In genomic region chr15:52018693-52019393, GRCh38 we compare ENCODE assay signal across 8 cellular contexts. TPM values are rescaled to one million over a fixed set of nuclear protein-coding genes. Genes with fewer than 3 reads are reported as not detected.
DNase-seq lines count a peak whose midpoint lies in the region; ATAC-seq and TF ChIP-seq lines count a peak whose summit lies in the region.

Gene MAPK6, plus strand, starts transcription at chr15:52019219. Its CDS starts 27,242 bp downstream, at chr15:52046461.

- peaks cover 40% of the 10 kb centered on the region for H3K4me1 Mint-ChIP-seq in activated T-cell treated with anti-CD3 and anti-CD28 coated beads, Interleukin-2, amount 50 U/mL, for 4 hours (ENCODE audit: low read depth)

- no peak for TF ChIP-seq RAD21 in IMR-90 (IDR thresholded peaks at IDR 0.05; ENCODE audit: low read length)

- H4K8ac ChIP-seq in IMR-90 (ENCODE audit: low read depth in 2 of 2, low read length in 2 of 2), result peak within 1 kb of the TSS; percentile 81 to 97

- H3K79me2 ChIP-seq in PC-9 (ENCODE audit: low read depth), result peaks cover 42% of the 10 kb centered on the region

- peak within 1 kb of the TSS; percentile 100 for H3K4ac ChIP-seq in IMR-90 (ENCODE audit: low read depth, low read length)

- H3K9me3 ChIP-seq in IMR-90 (ENCODE audit: control insufficient read depth, insufficient read depth, low read length) (no peaks in the 10 kb centered on the region), PC-9 (ENCODE audit: insufficient read depth, low read depth) (no peaks in the 10 kb centered on the region)

- H3K14ac ChIP-seq in IMR-90 (replicated peaks; ENCODE audit: low read depth, low read length), result peak within 1 kb of the TSS; percentile 100

- peaks cover 10% of the 10 kb centered on the region for H3K9me1 ChIP-seq in IMR-90 (ENCODE audit: insufficient read depth, low read length)

- peak within 1 kb of the TSS; percentile 82; the same call in 2 of the 3 replicates for H2BK15ac ChIP-seq in IMR-90 (ENCODE audit: low read depth, low read length)

- no peaks in the 10 kb centered on the region for H3K27me3 Mint-ChIP-seq in activated T-cell treated with anti-CD3 and anti-CD28 coated beads, Interleukin-2, amount 50 U/mL, for 4 hours (ENCODE audit: low read depth)

- H3K9ac ChIP-seq in IMR-90 (ENCODE audit: low read depth, low read length), result peak within 1 kb of the TSS; percentile 93

- H2BK20ac ChIP-seq in IMR-90 (ENCODE audit: low read depth, low read length), result peak within 1 kb of the TSS; percentile 88

- peak within 1 kb of the TSS; percentile 97 for H3K27ac ChIP-seq in IMR-90 (ENCODE audit: insufficient read depth, low read length)
- peak within 1 kb of the TSS; percentile 83 for H3K27ac ChIP-seq in PC-9

- in situ Hi-C loops in IMR-90 (cut with MboI; ENCODE audit: low sequenced_read_pairs), result loop anchor here (25.0 kb wide), 1 partner anchor 643 kb away; no protein-coding TSS in a partner anchor

- POLR2A ChIA-PET in IMR-90 (lab: Charles Lee; ENCODE audit: unreplicated experiment) (no interaction called here), PC-9 (lab: Charles Lee; ENCODE audit: unreplicated experiment) (interaction anchor here (0.7 kb wide), 1 partner anchor 84 kb away, joined by 4 read pairs; no protein-coding TSS in a partner anchor)

- H3K4me2 ChIP-seq in IMR-90 (ENCODE audit: low read depth, low read length), result peak within 1 kb of the TSS; percentile 90
- H3K4me2 ChIP-seq in PC-9, result peak within 1 kb of the TSS; percentile 92

- peak within 1 kb of the TSS; percentile 96 for H3K18ac ChIP-seq in IMR-90 (ENCODE audit: low read depth, low read length)

- H4K20me1 ChIP-seq in IMR-90 (ENCODE audit: insufficient read depth, low read length) (peaks cover 10% of the 10 kb centered on the region), PC-9 (ENCODE audit: insufficient read depth) (peaks cover 3% of the 10 kb centered on the region; the same call in 1 of the 2 replicates)

- peaks cover 11% of the 10 kb centered on the region for H3K4me1 ChIP-seq in IMR-90 (ENCODE audit: control insufficient read depth, insufficient read depth, low read length)
- H3K4me1 ChIP-seq in PC-9 (replicated peaks; ENCODE audit: insufficient read depth), result peaks cover 16% of the 10 kb centered on the region

- BruUV-seq in IMR-90 (replicated peaks; lab: Mats Ljungman, UMichigan), result no TSS peak
- no TSS peak for BruUV-seq in PC-9 (replicated peaks; lab: Mats Ljungman, UMichigan)

- peak within 1 kb of the TSS; percentile 86 for H4K5ac ChIP-seq in IMR-90 (ENCODE audit: low read depth, low read length)

- DNase-seq in DMS153 (lab: John Stamatoyannopoulos, UW), result peak; percentile 43
- DNase-seq in IMR-90, result peak; percentile 93
- peak; percentile 67 to 90 for DNase-seq in PC-9
- peak; percentile 96 for DNase-seq in activated T-cell treated with anti-CD3 and anti-CD28 coated beads, Interleukin-2, amount 50 U/mL, for 4 hours
- peak; percentile 95 for DNase-seq in myocyte (ENCODE audit: low read depth)
- DNase-seq in stimulated activated CD8-positive, alpha-beta memory T cell treated with anti-CD3 and anti-CD28 coated beads, Interleukin-7, amount 100 ng/mL, for 4 hours (ENCODE audit: low read depth in 2 of 2), result peak; percentile 85 to 94

- peak within 1 kb of the TSS; percentile 98 for H2AK9ac ChIP-seq in IMR-90 (replicated peaks; ENCODE audit: low read depth, low read length, poor library complexity)

- intact Hi-C loops in IMR-90 (cut with micrococcal nuclease) (loop anchor here (2.0 to 5.0 kb wide), 3 partner anchors 33 to 480 kb away; partner anchors contain the start of gene LEO1), PC-9 (cut with micrococcal nuclease; ENCODE audit: unreplicated experiment) (no loop called here)

- dilution Hi-C loops in IMR-90 (cut with HindIII; ENCODE audit: low sequenced_read_pairs, unreplicated experiment), result no loop called here

- peak within 1 kb of the TSS; percentile 99 for H3K4me3 Mint-ChIP-seq in activated T-cell treated with anti-CD3 and anti-CD28 coated beads, Interleukin-2, amount 50 U/mL, for 4 hours

- peak; percentile 77 for ATAC-seq in GM21528 (IDR thresholded peaks at IDR 0.05; ENCODE audit: low FRiP score, unreplicated experiment)
- peak; percentile 89 for ATAC-seq in IMR-90 (ENCODE audit: low read depth)
- peak; percentile 83 to 84 for ATAC-seq in activated T-cell treated with anti-CD3 and anti-CD28 coated beads, Interleukin-2, amount 50 U/mL, for 4 hours
- peak; percentile 94 for ATAC-seq in esophagus mucosa

- TF ChIP-seq CTCF in IMR-90 (conservative IDR thresholded peaks at IDR 0.05; ENCODE audit: low read depth, low read length), result no peak
- no peak for TF ChIP-seq CTCF in PC-9 (conservative IDR thresholded peaks at IDR 0.05)

- H3F3A ChIP-seq in PC-9 (ENCODE audit: insufficient read depth, low read depth), result peaks cover 13% of the 10 kb centered on the region; the same call in 1 of the 2 replicates

- H2AFZ ChIP-seq in IMR-90 (replicated peaks; ENCODE audit: low read length, poor library complexity), result peak within 1 kb of the TSS; percentile 95
- H2AFZ ChIP-seq in PC-9, result peak within 1 kb of the TSS; percentile 87

- CTCF ChIA-PET in IMR-90 (lab: Yijun Ruan, JAX), result no interaction called here
- CTCF ChIA-PET in PC-9 (lab: Charles Lee), result no interaction called here

- H3K4me3 ChIP-seq in IMR-90 (ENCODE audit: insufficient read depth, low read depth, low read length), result peak within 1 kb of the TSS; percentile 90
- H3K4me3 ChIP-seq in PC-9, result peak within 1 kb of the TSS; percentile 99

- peak within 1 kb of the TSS; percentile 94 for H2AK5ac ChIP-seq in IMR-90 (ENCODE audit: low read depth, low read length)

- no peaks in the 10 kb centered on the region for H3K9me2 ChIP-seq in PC-9 (ENCODE audit: insufficient read depth)

- peak within 1 kb of the TSS; percentile 100 for H3K23ac ChIP-seq in IMR-90 (ENCODE audit: low read depth, low read length)

- peak; percentile 97 for TF ChIP-seq POLR2A in IMR-90 (IDR thresholded peaks at IDR 0.05; ENCODE audit: low read depth, low read length)

- H3K36me3 ChIP-seq in IMR-90 (ENCODE audit: control insufficient read depth, insufficient read depth, low read length) (no peaks in the 10 kb centered on the region), PC-9 (ENCODE audit: low read depth) (no peaks in the 10 kb centered on the region)

- H3K56ac ChIP-seq in IMR-90 (ENCODE audit: extremely low read depth, insufficient read depth, low read length), result peak within 1 kb of the TSS; percentile 99

- peak within 1 kb of the TSS; percentile 100 for H2BK5ac ChIP-seq in IMR-90 (ENCODE audit: low read depth, low read length, poor library complexity, severe bottlenecking)

- 21% methylated on average over 12 of the region's 59 CpGs; no CpG with 5 or more reads in 1 of the 2 experiments for WGBS in IMR-90 (ENCODE audit: extremely low coverage in 2 of 2, insufficient read length in 1 of 2), 2 experiments

- H2BK120ac ChIP-seq in IMR-90 (ENCODE audit: low read depth, low read length), result peak within 1 kb of the TSS; percentile 96

- H4K91ac ChIP-seq in IMR-90 (ENCODE audit: insufficient read depth, low read depth, low read length), result peak within 1 kb of the TSS; percentile 97

- peaks cover 0 to 20% of the 10 kb centered on the region in 2 experiments; a peak in 2 of 4 replicates for H3K79me1 ChIP-seq in IMR-90 (ENCODE audit: low read depth in 1 of 2, low read length in 2 of 2)

- peaks cover 6% of the 10 kb centered on the region for H3K36me3 Mint-ChIP-seq in activated T-cell treated with anti-CD3 and anti-CD28 coated beads, Interleukin-2, amount 50 U/mL, for 4 hours (ENCODE audit: insufficient read depth)

- H3K27me3 ChIP-seq in IMR-90 (ENCODE audit: control insufficient read depth, insufficient read depth, low read length) (no peaks in the 10 kb centered on the region), PC-9 (ENCODE audit: insufficient read depth, low read depth) (no peaks in the 10 kb centered on the region)

- no peaks in the 10 kb centered on the region for H3K9me3 Mint-ChIP-seq in activated T-cell treated with anti-CD3 and anti-CD28 coated beads, Interleukin-2, amount 50 U/mL, for 4 hours

TF ChIP-seq in IMR-90, 13 proteins besides CTCF, POLR2A, EP300 and RAD21 (continues in another document):
- no peak for TF ChIP-seq ELK1 (IDR thresholded peaks at IDR 0.05; ENCODE audit: borderline replicate concordance, low read depth, low read length)
- no peak for TF ChIP-seq RCOR1 (IDR thresholded peaks at IDR 0.05; ENCODE audit: insufficient replicate concordance, low read length)
- peak; percentile 78 for TF ChIP-seq USF2 (IDR thresholded peaks at IDR 0.05; ENCODE audit: low read depth, low read length)
- TF ChIP-seq CHD1 (IDR thresholded peaks at IDR 0.05; ENCODE audit: low read depth, low read length), result no peak; the same call in 1 of the 2 replicates
- no peak; the same call in 1 of the 2 replicates for TF ChIP-seq NFE2L2 (IDR thresholded peaks at IDR 0.05; ENCODE audit: low read depth, low read length)
- no peak for TF ChIP-seq CEBPB (IDR thresholded peaks at IDR 0.05; ENCODE audit: low read depth, low read length)
- no peak for TF ChIP-seq MAFK (IDR thresholded peaks at IDR 0.05; ENCODE audit: low read depth, low read length)
- peak; percentile 97 for TF ChIP-seq MAZ (IDR thresholded peaks at IDR 0.05; ENCODE audit: borderline replicate concordance, low read depth, low read length)
- TF ChIP-seq MXI1 (IDR thresholded peaks at IDR 0.05; ENCODE audit: borderline replicate concordance, low read depth, low read length), result no peak

RNA-seq across cellular contexts. Expression of gene MAPK6, which starts in this region (rescaled TPM):
- total RNA-seq in IMR-90 (2012; rRNA removed) (60.6 and 84.2 TPM in 2 replicates), PC-9 (2021) (27.5 and 38.7 TPM in 2 replicates), esophagus mucosa (83.9 TPM), myocyte (84.6 and 119 TPM in 2 replicates)
- polyA plus RNA-seq in IMR-90 (2012; rRNA removed), result 17.9 and 22.6 TPM in 2 replicates
- polyA plus RNA-seq in IMR-90 (2012; cell fraction: cytosol; rRNA removed), result 5.0 and 5.8 TPM in 2 replicates
- polyA plus RNA-seq in IMR-90 (2012; cell fraction: nucleus; rRNA removed; ENCODE audit: low replicate concordance), result 2.0 and 13.3 TPM in 2 replicates
- 10 to 100 TPM; 64.4 to 74.1 (median 68.0) TPM for total RNA-seq in activated T-cell treated with anti-CD3 and anti-CD28 coated beads, Interleukin-2, amount 50 U/mL, for 4 hours
- 21.3 TPM for polyA plus RNA-seq in myocyte (2012)

Comparison
In these comparisons a context has a peak if more than half of its experiments do, and no peak if none do; other contexts are left out.
1. Peak in every context shown above with its lines: DNase-seq, ATAC-seq, H3K4me3 ChIP-seq and H3K27ac ChIP-seq.
2. DNase-seq: peak in every context shown above with its lines; median percentile 96 in activated T-cell treated with anti-CD3 and anti-CD28 coated beads, Interleukin-2, amount 50 U/mL, for 4 hours; 95 in myocyte; 93 in IMR-90; 90 in stimulated activated CD8-positive, alpha-beta memory T cell treated with anti-CD3 and anti-CD28 coated beads, Interleukin-7, amount 100 ng/mL, for 4 hours; 78 in PC-9; 43 in DMS153.